1 cellular context compared by ENCODE assay signal in genomic region chr7:139224219-139224618, GRCh38.
TF ChIP-seq lines count a peak whose summit lies in the region.

No MANE protein-coding gene starts in this region.

TF ChIP-seq in K562, 482 proteins besides CTCF, POLR2A, EP300 and RAD21 (continued from another document):
- no peak for TF ChIP-seq GMEB1 (CRISPR knock-in tag; IDR thresholded peaks at IDR 0.05)
- no peak for TF ChIP-seq ZNF23 (CRISPR knock-in tag; IDR thresholded peaks at IDR 0.05)
- no peak for TF ChIP-seq PHB (CRISPR knock-in tag; IDR thresholded peaks at IDR 0.05)
- TF ChIP-seq ARID1B (IDR thresholded peaks at IDR 0.05), result peak; percentile 63
- TF ChIP-seq ARID3A (IDR thresholded peaks at IDR 0.05; ENCODE audit: borderline replicate concordance, low read depth, low read length), result 0 out of 2 replicates have a peak, but pooled peaks have one; percentile 10
- TF ChIP-seq ETV5 (CRISPR knock-in tag; IDR thresholded peaks at IDR 0.05; ENCODE audit: low read depth), result no peak
- TF ChIP-seq ZNF592 (IDR thresholded peaks at IDR 0.05), result no peak
- no peak for TF ChIP-seq NKRF (IDR thresholded peaks at IDR 0.05; ENCODE audit: borderline replicate concordance)
- TF ChIP-seq MAZ (CRISPR knock-in tag; conservative IDR thresholded peaks at IDR 0.05 in 1 of 2, IDR thresholded peaks at IDR 0.05 in 1 of 2), result 0 out of 4 replicates have a peak, but pooled peaks of 1 of the 2 experiments have one; percentile 18
- TF ChIP-seq JUND (IDR thresholded peaks at IDR 0.05; ENCODE audit: borderline replicate concordance, low read depth, low read length), result 0 out of 2 replicates have a peak, but pooled peaks have one; percentile 9
- no peak; the same call in 2 of the 3 replicates for TF ChIP-seq JUND (tag; IDR thresholded peaks at IDR 0.05; ENCODE audit: borderline replicate concordance, low read depth, low read length)
- TF ChIP-seq ZC3H8 (IDR thresholded peaks at IDR 0.05), result no peak
- TF ChIP-seq TAF9B (IDR thresholded peaks at IDR 0.05; ENCODE audit: partially characterized antibody), result no peak
- no peak for TF ChIP-seq ZBTB49 (CRISPR knock-in tag; IDR thresholded peaks at IDR 0.05; ENCODE audit: borderline replicate concordance)
- no peak for TF ChIP-seq TAF15 (IDR thresholded peaks at IDR 0.05; ENCODE audit: low read depth, low read length)
- TF ChIP-seq TAL1 (IDR thresholded peaks at IDR 0.05), result peak; percentile 45
- TF ChIP-seq DPF2 (IDR thresholded peaks at IDR 0.05), result 0 out of 2 replicates have a peak, but pooled peaks have one; percentile 24
- TF ChIP-seq HDAC1 (IDR thresholded peaks at IDR 0.05), result no peak
- 0 out of 2 replicates have a peak, but pooled peaks have one; percentile 17 for TF ChIP-seq HIVEP1 (CRISPR knock-in tag; IDR thresholded peaks at IDR 0.05)
- peak; percentile 47; the same call in 1 of the 2 replicates for TF ChIP-seq NFATC3 (IDR thresholded peaks at IDR 0.05)
- no peak for TF ChIP-seq ZFP91 (CRISPR knock-in tag; IDR thresholded peaks at IDR 0.05)
- TF ChIP-seq SMARCB1 (IDR thresholded peaks at IDR 0.05; ENCODE audit: insufficient read length, low read depth), result no peak
- no peak for TF ChIP-seq MXI1 (IDR thresholded peaks at IDR 0.05; ENCODE audit: low read depth, low read length)
- peak; percentile 56 for TF ChIP-seq VEZF1 (CRISPR knock-in tag; IDR thresholded peaks at IDR 0.05)
- TF ChIP-seq PHF8 (IDR thresholded peaks at IDR 0.05; ENCODE audit: borderline replicate concordance, low read length), result no peak
- TF ChIP-seq IRF2 (CRISPR knock-in tag; IDR thresholded peaks at IDR 0.05), result no peak
- TF ChIP-seq CBFA2T2 (conservative IDR thresholded peaks at IDR 0.05), result peak; percentile 44
- TF ChIP-seq ZNF408 (CRISPR knock-in tag; IDR thresholded peaks at IDR 0.05; ENCODE audit: low read depth), result no peak
- no peak for TF ChIP-seq RBM14 (IDR thresholded peaks at IDR 0.05; ENCODE audit: borderline replicate concordance, insufficient read depth, low read depth, low read length)
- TF ChIP-seq CBFA2T3 (IDR thresholded peaks at IDR 0.05), result peak; percentile 65
- no peak for TF ChIP-seq TARDBP (IDR thresholded peaks at IDR 0.05)
- TF ChIP-seq BRCA1 (IDR thresholded peaks at IDR 0.05), result no peak
- no peak for TF ChIP-seq BRCA1 (CRISPR knock-in tag; IDR thresholded peaks at IDR 0.05)
- no peak for TF ChIP-seq RFX1 (IDR thresholded peaks at IDR 0.05)
- TF ChIP-seq SMAD2 (IDR thresholded peaks at IDR 0.05; ENCODE audit: low read depth, low read length), result no peak
